Comparison of ENCODE assay signal across 1 cellular context in genomic region chr12:102408487-102409297, GRCh38.
TF ChIP-seq lines count a peak whose summit lies in the region.

No MANE protein-coding gene starts in this region.

TF ChIP-seq in GM12878, 131 proteins besides CTCF, POLR2A, EP300 and RAD21:
- TF ChIP-seq NKRF (conservative IDR thresholded peaks at IDR 0.05) = no peak
- peak; percentile 76 for TF ChIP-seq RUNX3 (IDR thresholded peaks at IDR 0.05; ENCODE audit: low read length)
- 0 out of 2 replicates have a peak, but pooled peaks have one; percentile 31 for TF ChIP-seq TCF7 (IDR thresholded peaks at IDR 0.05; ENCODE audit: borderline replicate concordance)
- TF ChIP-seq IKZF2 (IDR thresholded peaks at IDR 0.05) = no peak
- peak; percentile 40 to 57; a peak in 2 of 4 replicates for TF ChIP-seq BHLHE40 (IDR thresholded peaks at IDR 0.05; ENCODE audit: borderline replicate concordance in 1 of 2, low read depth in 2 of 2, low read length in 1 of 2)
- TF ChIP-seq PML (IDR thresholded peaks at IDR 0.05; ENCODE audit: low read length) = no peak
